In genomic region chr1:21907079-21907418, GRCh38 we compare ENCODE assay signal across 20 cellular contexts. TPM values are rescaled to one million over a fixed set of nuclear protein-coding genes. Genes with fewer than 3 reads are reported as not detected.
DNase-seq lines count a peak whose midpoint lies in the region; ATAC-seq and TF ChIP-seq lines count a peak whose summit lies in the region.
"Had no signal": no experiment of that assay in that cellular context is flagged by ENCODE, and none has a peak within 500 bp of the region (broad histone marks: within the 10 kb centered on the region; RNA-seq: fewer than 3 reads in every experiment).

No MANE protein-coding gene starts in this region.

- no peaks in the 10 kb centered on the region for H3K27me3 Mint-ChIP-seq in activated CD8-positive, alpha-beta T cell treated with anti-CD3 and anti-CD28 coated beads for 36 hours
- H3K27me3 Mint-ChIP-seq: activated CD4-positive, alpha-beta T cell treated with anti-CD3 and anti-CD28 coated beads for 36 hours; activated naive CD4-positive, alpha-beta T cell treated with anti-CD3 and anti-CD28 coated beads, Interleukin-2, amount 50 U/mL, for 24 hours; progenitor cell of endocrine pancreas had no signal

- H3K36me3 Mint-ChIP-seq in activated CD8-positive, alpha-beta T cell treated with anti-CD3 and anti-CD28 coated beads for 36 hours (ENCODE audit: low read depth), result no peaks in the 10 kb centered on the region
- H3K36me3 Mint-ChIP-seq: activated naive CD4-positive, alpha-beta T cell treated with anti-CD3 and anti-CD28 coated beads, Interleukin-2, amount 50 U/mL, for 24 hours had no signal

- no peak overlapping the region for H2BK120ac ChIP-seq in mesenchymal stem cell (ENCODE audit: low read depth, low read length)

- ATAC-seq in body of pancreas (no peak), left lobe of liver (no peak)
- ATAC-seq in activated CD8-positive, alpha-beta T cell treated with anti-CD3 and anti-CD28 coated beads for 36 hours, result no peak
- ATAC-seq: activated CD4-positive, alpha-beta T cell treated with anti-CD3 and anti-CD28 coated beads for 36 hours; GM12878; mucosa of descending colon had no signal

- no peaks in the 10 kb centered on the region for H3K9me3 Mint-ChIP-seq in activated CD8-positive, alpha-beta T cell treated with anti-CD3 and anti-CD28 coated beads for 36 hours
- H3K9me3 Mint-ChIP-seq: activated naive CD4-positive, alpha-beta T cell treated with anti-CD3 and anti-CD28 coated beads, Interleukin-2, amount 50 U/mL, for 24 hours; central memory CD8-positive, alpha-beta T cell had no signal

- DNase-seq in body of pancreas (no peak), mesenchymal stem cell (no peak), Ammon's horn (ENCODE audit: low spot score) (no peak), GM13976 (ENCODE audit: low spot score) (no peak), left lobe of liver (ENCODE audit: low spot score) (no peak)
- DNase-seq in activated CD8-positive, alpha-beta T cell treated with anti-CD3 and anti-CD28 coated beads for 36 hours, result no peak
- DNase-seq: activated CD4-positive, alpha-beta T cell treated with anti-CD3 and anti-CD28 coated beads for 36 hours; glutamatergic neuron; islet precursor cell; mucosa of descending colon; NCI-H1694; stimulated activated CD4-positive, alpha-beta T cell treated with anti-CD3 and anti-CD28 coated beads, Interleukin-1b, Interleukin-23, amount 100 ng/mL, for 48 hours; T1000 had no signal

- peaks cover 84% of the 10 kb centered on the region for H3K4me1 ChIP-seq in ACC112 (ENCODE audit: control insufficient read depth, insufficient read depth, low read length, unreplicated experiment)
- peaks cover 40% of the 10 kb centered on the region for H3K4me1 ChIP-seq in body of pancreas
- peaks cover 46% of the 10 kb centered on the region for H3K4me1 ChIP-seq in mesenchymal stem cell (ENCODE audit: control insufficient read depth, insufficient read depth, low read depth, low read length)
- H3K4me1 ChIP-seq: HAP-1 had no signal

- peak overlapping the region; percentile 60 for H2BK15ac ChIP-seq in mesenchymal stem cell (ENCODE audit: low read depth, poor library complexity, severe bottlenecking)

- H4K91ac ChIP-seq in mesenchymal stem cell (ENCODE audit: low read length), result peak overlapping the region; percentile 34

- peaks cover 39% of the 10 kb centered on the region for H3K4me1 Mint-ChIP-seq in activated CD8-positive, alpha-beta T cell treated with anti-CD3 and anti-CD28 coated beads for 36 hours (ENCODE audit: low read depth)

- peak overlapping the region; percentile 35 for H4K8ac ChIP-seq in mesenchymal stem cell (ENCODE audit: low read length)

- H3K36me3 ChIP-seq in ACC112 (ENCODE audit: insufficient read depth, low read length), result no peaks in the 10 kb centered on the region
- no peaks in the 10 kb centered on the region for H3K36me3 ChIP-seq in body of pancreas (replicated peaks in 1 of 2; ENCODE audit: insufficient read depth in 1 of 2, low read depth in 2 of 2)
- peaks cover 7 to 44% of the 10 kb centered on the region in 2 experiments for H3K36me3 ChIP-seq in mesenchymal stem cell (ENCODE audit: control insufficient read depth in 1 of 2, insufficient read depth in 2 of 2, low read depth in 1 of 2, low read length in 2 of 2)
- H3K36me3 ChIP-seq: HAP-1 had no signal

- intact Hi-C loops in body of pancreas (cut with DNase I), result no loop called here
- intact Hi-C loops in activated CD8-positive, alpha-beta T cell treated with anti-CD3 and anti-CD28 coated beads for 36 hours (cut with micrococcal nuclease), result no loop called here

- H3K27ac Mint-ChIP-seq in activated CD8-positive, alpha-beta T cell treated with anti-CD3 and anti-CD28 coated beads for 36 hours, result no peak overlapping the region
- H3K27ac Mint-ChIP-seq: activated CD4-positive, alpha-beta T cell treated with anti-CD3 and anti-CD28 coated beads for 36 hours; activated naive CD4-positive, alpha-beta T cell treated with anti-CD3 and anti-CD28 coated beads, Interleukin-2, amount 50 U/mL, for 24 hours had no signal

- in situ Hi-C loops in GM13976 (cut with MboI; ENCODE audit: low sequenced_read_pairs, unreplicated experiment), result no loop called here

- H3K4me2 ChIP-seq in mesenchymal stem cell (ENCODE audit: low read length, poor library complexity, severe bottlenecking), result no peak overlapping the region

- H3K18ac ChIP-seq in mesenchymal stem cell (ENCODE audit: low read depth in 1 of 2, low read length in 2 of 2), result peak overlapping the region in 1 of 2 experiments; percentile 73

- peak overlapping the region; percentile 35 to 64 for H3K4ac ChIP-seq in mesenchymal stem cell (ENCODE audit: low read depth in 1 of 2, low read length in 2 of 2)

- no peak overlapping the region for H2AK5ac ChIP-seq in mesenchymal stem cell (ENCODE audit: low read length, severe bottlenecking)

- TF ChIP-seq CTCF in body of pancreas (IDR thresholded peaks at IDR 0.05), result no peak
- no peak for TF ChIP-seq CTCF in GM13976 (IDR thresholded peaks at IDR 0.05; ENCODE audit: borderline replicate concordance, control extremely low read depth, extremely low read depth, insufficient read depth, missing control alignments)
- no peak for TF ChIP-seq CTCF in activated CD8-positive, alpha-beta T cell treated with anti-CD3 and anti-CD28 coated beads for 36 hours (IDR thresholded peaks at IDR 0.05)

- TF ChIP-seq POLR2A in body of pancreas (IDR thresholded peaks at IDR 0.05), result no peak

- peaks cover 44% of the 10 kb centered on the region for H3K79me2 ChIP-seq in ACC112 (ENCODE audit: control insufficient read depth, insufficient read depth, low read length, unreplicated experiment)

- peak overlapping the region; percentile 28 to 88 for H2BK12ac ChIP-seq in mesenchymal stem cell (ENCODE audit: low read length in 2 of 2)

- no peak overlapping the region for H2AFZ ChIP-seq in ACC112 (ENCODE audit: low read length, unreplicated experiment)
- no peak overlapping the region for H2AFZ ChIP-seq in mesenchymal stem cell (ENCODE audit: low read depth, low read length)

- no peak overlapping the region for H2BK5ac ChIP-seq in mesenchymal stem cell (ENCODE audit: low read depth, low read length, poor library complexity, severe bottlenecking)

- H3K79me1 ChIP-seq in mesenchymal stem cell (replicated peaks; ENCODE audit: low read length, poor library complexity, severe bottlenecking), result peaks cover 37% of the 10 kb centered on the region

- no peak overlapping the region for H3K4me3 ChIP-seq in ACC112 (ENCODE audit: low read depth, low read length)
- no peak overlapping the region for H3K4me3 ChIP-seq in body of pancreas
- H3K4me3 ChIP-seq in mesenchymal stem cell (ENCODE audit: insufficient read depth in 1 of 2, low read depth in 1 of 2, low read length in 2 of 2), result no peak overlapping the region
- H3K4me3 ChIP-seq in skin epidermis, result no peak overlapping the region
- H3K4me3 ChIP-seq: GM12878, HAP-1, mucosa of descending colon had no signal

- WGBS in body of pancreas, 2 donors, result 80 to 92% methylated on average over 2 to 9 of the region's 9 CpGs
- WGBS in mesenchymal stem cell, result 92% methylated on average over 9 of the region's 9 CpGs

- peak overlapping the region; percentile 92 for H3K27ac ChIP-seq in ACC112 (ENCODE audit: low read depth, low read length)
- peak overlapping the region in 3 of 4 donors; percentile 87 to 88 (median 88) for H3K27ac ChIP-seq in body of pancreas
- no peak overlapping the region for H3K27ac ChIP-seq in mesenchymal stem cell (ENCODE audit: low read length, poor library complexity, severe bottlenecking)
- peak overlapping the region in 20 of 21 experiments; percentile 7 to 90 (median 76) for H3K27ac ChIP-seq in skin epidermis

- H3K9ac ChIP-seq in mesenchymal stem cell (ENCODE audit: low read length), result peak overlapping the region; percentile 92

- no peak overlapping the region for H3K14ac ChIP-seq in mesenchymal stem cell (ENCODE audit: low read length in 2 of 2)

- H3K23ac ChIP-seq in mesenchymal stem cell (ENCODE audit: low read length in 2 of 2), result no peak overlapping the region

- H3K4me3 Mint-ChIP-seq in activated CD8-positive, alpha-beta T cell treated with anti-CD3 and anti-CD28 coated beads for 36 hours, result no peak overlapping the region
- H3K4me3 Mint-ChIP-seq: activated CD4-positive, alpha-beta T cell treated with anti-CD3 and anti-CD28 coated beads for 36 hours; activated naive CD4-positive, alpha-beta T cell treated with anti-CD3 and anti-CD28 coated beads, Interleukin-2, amount 50 U/mL, for 24 hours; central memory CD8-positive, alpha-beta T cell had no signal

- CTCF ChIA-PET in activated CD8-positive, alpha-beta T cell treated with anti-CD3 and anti-CD28 coated beads for 36 hours (lab: Charles Lee), result no interaction called here

- POLR2A ChIA-PET in activated CD8-positive, alpha-beta T cell treated with anti-CD3 and anti-CD28 coated beads for 36 hours (lab: Charles Lee), result no interaction called here

- H3K9me3 ChIP-seq in body of pancreas (no peaks in the 10 kb centered on the region), mesenchymal stem cell (ENCODE audit: control insufficient read depth, low read length) (no peaks in the 10 kb centered on the region)
- H3K9me3 ChIP-seq: HAP-1, mucosa of descending colon had no signal

- H3K27me3 ChIP-seq in ACC112 (ENCODE audit: insufficient read depth, low read length) (no peaks in the 10 kb centered on the region), body of pancreas (no peaks in the 10 kb centered on the region), mesenchymal stem cell (ENCODE audit: control insufficient read depth in 1 of 2, insufficient read depth in 1 of 2, low read length in 2 of 2) (no peaks in the 10 kb centered on the region)

RNA-seq across cellular contexts. Expression of gene HSPG2, which starts 30.1 kb away (rescaled TPM):
- 100 to 1,000 TPM in 1 of 2 donors, 10 to 100 TPM in 1; 87.7 to 179 TPM for total RNA-seq in body of pancreas
- polyA plus RNA-seq in mesenchymal stem cell (2013, experiment 1 of 2), result 26.3 TPM
- 21.0 TPM for polyA plus RNA-seq in mesenchymal stem cell (2013, experiment 2 of 2)
- 10 to 100 TPM; 52.1 to 59.0 TPM for total RNA-seq in activated CD8-positive, alpha-beta T cell treated with anti-CD3 and anti-CD28 coated beads for 36 hours
- total RNA-seq in left lobe of liver, result 50.8 TPM
